In the genomic region with DNA sequence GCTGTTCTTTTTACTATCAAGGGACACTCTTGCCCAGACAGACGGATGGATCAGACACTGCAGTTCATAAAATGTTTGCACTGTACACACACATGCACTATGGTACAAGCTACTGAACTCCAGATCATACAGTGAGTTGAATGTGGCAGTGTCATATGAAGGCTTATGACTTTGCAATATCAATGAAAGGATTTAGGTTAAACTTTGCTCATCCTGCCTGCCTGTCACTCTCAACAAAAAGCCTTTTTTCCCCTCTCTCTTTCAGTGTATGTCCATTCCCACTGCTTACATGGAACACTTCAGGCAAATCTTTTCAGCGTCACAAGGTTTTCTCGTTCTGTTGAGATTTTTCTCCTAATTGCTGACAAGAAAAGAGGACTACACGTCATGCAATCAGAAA, we compare ENCODE assay signal across 7 cellular contexts.
"Had no signal": no experiment of that assay in that cellular context is flagged by ENCODE, and none has a peak within 500 bp of the region (broad histone marks: within the 10 kb centered on the region; RNA-seq: fewer than 3 reads in every experiment).

No MANE protein-coding gene starts in this region.

- ATAC-seq: K562 had no signal

- H2AFZ ChIP-seq: GM23248 had no signal

- FAIRE-seq: H54, HTR-8/SVneo, K562 had no signal

- H3K9ac ChIP-seq: GM23248 had no signal

- H3K27ac ChIP-seq: GM23248 had no signal

- DNase-seq: GM23248, GOT3, H9, HCEC 1CT had no signal

- H3K4me3 ChIP-seq: GM23248, K562 had no signal
